In genomic region chr2:86285981-86286380, GRCh38 we compare ENCODE assay signal across 34 cellular contexts. TPM values are rescaled to one million over a fixed set of nuclear protein-coding genes. Genes with fewer than 3 reads are reported as not detected.
"Had no signal": no experiment of that assay in that cellular context is flagged by ENCODE, and none has a peak within 500 bp of the region (broad histone marks: within the 10 kb centered on the region; RNA-seq: fewer than 3 reads in every experiment).

No MANE protein-coding gene starts in this region.

- H3K27me3 ChIP-seq: ascending aorta, Peyer's patch had no signal

- H3K27ac ChIP-seq: ascending aorta, KMS-11, Peyer's patch, WERI-Rb-1 had no signal

- H3K4me3 Mint-ChIP-seq: activated CD4-positive, alpha-beta memory T cell treated with anti-CD3 and anti-CD28 coated beads, Interleukin-2, amount 10 ng/mL, durations not matched to agents 7 days and 5 days; activated CD8-positive, alpha-beta memory T cell treated with anti-CD3 and anti-CD28 coated beads, Interleukin-2, amount 10 ng/mL, durations not matched to agents 7 days and 5 days; activated naive CD4-positive, alpha-beta T cell treated with anti-CD3 and anti-CD28 coated beads, Interleukin-2, amount 50 U/mL, for 24 hours; activated naive CD8-positive, alpha-beta T cell treated with anti-CD3 and anti-CD28 coated beads, Interleukin-2, amount 10 ng/mL, durations not matched to agents 7 days and 5 days had no signal

- H3K9me3 Mint-ChIP-seq: activated CD4-positive, alpha-beta memory T cell treated with anti-CD3 and anti-CD28 coated beads, Interleukin-2, amount 10 ng/mL, durations not matched to agents 7 days and 5 days; activated naive CD4-positive, alpha-beta T cell treated with anti-CD3 and anti-CD28 coated beads, Interleukin-2, amount 50 U/mL, for 24 hours; activated naive CD8-positive, alpha-beta T cell treated with anti-CD3 and anti-CD28 coated beads, Interleukin-2, amount 10 ng/mL, durations not matched to agents 7 days and 5 days; activated T-helper 2 cell treated with anti-CD3 and anti-CD28 coated beads, Interferon-gamma antibody, Interleukin-2, Interleukin-4, amounts not matched to agents 10 μg/mL and 5 μg/mL and 100 μg/mL, durations not matched to agents 14 hours and 24 hours and 36 hours had no signal

- H3K4me1 Mint-ChIP-seq: activated CD4-positive, alpha-beta memory T cell treated with anti-CD3 and anti-CD28 coated beads, Interleukin-2, amount 10 ng/mL, durations not matched to agents 7 days and 5 days; activated CD8-positive, alpha-beta memory T cell treated with anti-CD3 and anti-CD28 coated beads, Interleukin-2, amount 10 ng/mL, durations not matched to agents 7 days and 5 days; activated naive CD4-positive, alpha-beta T cell treated with anti-CD3 and anti-CD28 coated beads, Interleukin-2, amount 50 U/mL, for 24 hours; activated naive CD8-positive, alpha-beta T cell treated with anti-CD3 and anti-CD28 coated beads, Interleukin-2, amount 10 ng/mL, durations not matched to agents 7 days and 5 days had no signal

- H3K9me3 ChIP-seq: ascending aorta, Peyer's patch had no signal

- H3K36me3 ChIP-seq: ascending aorta, Peyer's patch, WERI-Rb-1 had no signal

- ATAC-seq: activated CD8-positive, alpha-beta memory T cell treated with anti-CD3 and anti-CD28 coated beads, Interleukin-2, amount 10 ng/mL, durations not matched to agents 7 days and 5 days; PC-3 had no signal

- H3K4me3 ChIP-seq: ascending aorta, Peyer's patch had no signal

- DNase-seq: activated CD4-positive, alpha-beta memory T cell treated with anti-CD3 and anti-CD28 coated beads, Interleukin-2, amount 10 ng/mL, durations not matched to agents 7 days and 5 days; activated CD4-positive, alpha-beta T cell treated with anti-CD3 and anti-CD28 coated beads for 1 hour; activated CD4-positive, alpha-beta T cell treated with anti-CD3 and anti-CD28 coated beads for 48 hours; activated CD4-positive, CD25-positive, alpha-beta regulatory T cell; activated CD8-positive, alpha-beta memory T cell treated with anti-CD3 and anti-CD28 coated beads, Interleukin-2, amount 10 ng/mL, durations not matched to agents 7 days and 5 days; activated CD8-positive, alpha-beta memory T cell treated with anti-CD3 and anti-CD28 coated beads, Interleukin-2, amount 50 U/mL, for 48 hours; activated gamma-delta T cell; activated naive CD4-positive, alpha-beta T cell treated with Interleukin-2 at 50 U/mL for 16 hours; activated naive CD8-positive, alpha-beta T cell treated with anti-CD3 and anti-CD28 coated beads, Interleukin-2, amount 10 ng/mL, durations not matched to agents 7 days and 5 days; amygdala; MV-4-11; NCI-H1092; NCI-H1417; NCI-H146; NCI-H187; NCI-H2029 treated with DMSO at 0.1 percent for 48 hours; NCI-H2107; NCI-H2171; NCI-H510A; NCI-H526; NCI-H748 treated with DMSO at 0.1 percent for 48 hours; NK-92 treated with Interleukin-12 subunit alpha and Interleukin-12 subunit beta, amount 100 ng/mL, for 24 hours; PC-3; Peyer's patch; SIG-M5; SW 1271; T-helper 1 cell; T-helper 2 cell; T-helper 9 cell; WERI-Rb-1 had no signal

- H3K4me1 ChIP-seq: Peyer's patch had no signal

- H3K9ac ChIP-seq: KMS-11 had no signal

- H3K27ac Mint-ChIP-seq: activated CD4-positive, alpha-beta memory T cell treated with anti-CD3 and anti-CD28 coated beads, Interleukin-2, amount 10 ng/mL, durations not matched to agents 7 days and 5 days; activated CD8-positive, alpha-beta memory T cell treated with anti-CD3 and anti-CD28 coated beads, Interleukin-2, amount 10 ng/mL, durations not matched to agents 7 days and 5 days; activated naive CD4-positive, alpha-beta T cell treated with anti-CD3 and anti-CD28 coated beads, Interleukin-2, amount 50 U/mL, for 24 hours; activated naive CD8-positive, alpha-beta T cell treated with anti-CD3 and anti-CD28 coated beads, Interleukin-2, amount 10 ng/mL, durations not matched to agents 7 days and 5 days; activated T-helper 2 cell treated with anti-CD3 and anti-CD28 coated beads, Interferon-gamma antibody, Interleukin-2, Interleukin-4, amounts not matched to agents 10 μg/mL and 5 μg/mL and 100 μg/mL, durations not matched to agents 14 hours and 24 hours and 36 hours had no signal

- H3K4me2 ChIP-seq: KMS-11 had no signal

- H3K27me3 Mint-ChIP-seq: activated naive CD4-positive, alpha-beta T cell treated with anti-CD3 and anti-CD28 coated beads, Interleukin-2, amount 50 U/mL, for 24 hours had no signal

- H3K36me3 Mint-ChIP-seq: activated CD8-positive, alpha-beta memory T cell treated with anti-CD3 and anti-CD28 coated beads, Interleukin-2, amount 10 ng/mL, durations not matched to agents 7 days and 5 days; activated naive CD4-positive, alpha-beta T cell treated with anti-CD3 and anti-CD28 coated beads, Interleukin-2, amount 50 U/mL, for 24 hours; activated naive CD8-positive, alpha-beta T cell treated with anti-CD3 and anti-CD28 coated beads, Interleukin-2, amount 10 ng/mL, durations not matched to agents 7 days and 5 days had no signal

RNA-seq across cellular contexts. Expression of gene REEP1, which starts 51.4 kb away (rescaled TPM):
- total RNA-seq: activated CD4-positive, alpha-beta memory T cell treated with anti-CD3 and anti-CD28 coated beads, Interleukin-2, amount 10 ng/mL, durations not matched to agents 7 days and 5 days; PC-3 had no signal
